Comparison of ENCODE assay signal across 7 cellular contexts in the genomic region with DNA sequence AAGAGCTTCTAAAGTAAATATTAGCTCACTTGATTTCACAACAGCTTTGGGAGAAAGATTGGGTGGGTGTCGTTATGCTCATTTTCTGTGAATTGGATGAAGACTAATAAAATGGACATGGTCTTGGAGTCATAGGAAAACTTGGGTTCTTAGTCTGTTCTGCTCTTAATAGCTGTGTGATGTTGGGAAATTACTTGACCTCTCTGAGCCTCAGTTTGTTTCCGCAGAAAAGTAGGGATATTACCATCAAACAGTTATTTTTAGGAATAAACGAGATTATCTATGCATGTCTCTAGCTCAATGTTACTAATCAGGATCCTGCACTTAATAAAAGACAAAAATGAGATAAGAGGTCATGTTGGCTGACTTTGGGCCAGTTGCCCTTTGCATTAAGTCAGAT.
"Had no signal": no experiment of that assay in that cellular context is flagged by ENCODE, and none has a peak within 500 bp of the region (broad histone marks: within the 10 kb centered on the region; RNA-seq: fewer than 3 reads in every experiment).

No MANE protein-coding gene starts in this region.

- DNase-seq: H7, HFFc6 had no signal

- ATAC-seq: GM23338, HCT116 had no signal

- H3K36me3 Mint-ChIP-seq: IgD-negative memory B cell had no signal

- H2AFZ ChIP-seq: GM23338 had no signal

- H3K4me1 ChIP-seq: HAP-1 had no signal

- H3K4me2 ChIP-seq: GM23338 had no signal

- H3K9me3 ChIP-seq: HAP-1 had no signal

- H3K9me3 Mint-ChIP-seq: GM23338, HFFc6, IgD-negative memory B cell had no signal

- H3K27ac Mint-ChIP-seq: GM23338, HFFc6, IgD-negative memory B cell had no signal

- FAIRE-seq: HTR-8/SVneo had no signal

- H3K36me3 ChIP-seq: HAP-1 had no signal

- H3K4me3 ChIP-seq: GM23338, HAP-1 had no signal
